ENCODE assay signal across 17 cellular contexts in the genomic region with DNA sequence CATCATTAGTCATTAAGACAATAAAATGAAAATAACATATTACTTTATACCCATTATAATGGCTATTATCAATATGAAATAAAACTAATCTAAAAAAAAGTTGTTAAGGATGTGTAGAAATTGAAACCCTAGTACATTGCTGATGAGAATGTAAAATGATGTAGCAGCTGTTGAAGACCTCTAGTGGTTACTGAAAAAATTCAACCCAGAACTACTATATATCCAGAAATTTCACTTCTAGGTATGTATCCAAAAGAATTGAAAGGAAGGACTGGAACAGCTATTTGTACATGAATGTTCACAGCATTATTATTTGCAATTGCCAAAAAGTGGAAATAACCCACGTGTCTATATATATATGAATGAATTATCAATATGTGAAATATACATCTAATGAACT.
DNase-seq lines count a peak whose midpoint lies in the region; ATAC-seq, FAIRE-seq and TF ChIP-seq lines count a peak whose summit lies in the region.
"Had no signal": no experiment of that assay in that cellular context is flagged by ENCODE, and none has a peak within 500 bp of the region (broad histone marks: within the 10 kb centered on the region; RNA-seq: fewer than 3 reads in every experiment).

No MANE protein-coding gene starts in this region.

- 0% methylated on average over 1 of the region's 1 CpG for WGBS in mammary epithelial cell (ENCODE audit: low coverage, missing lambda C conversion rate)

- POLR2A ChIA-PET in MCF 10A (lab: Yijun Ruan, JAX) = interaction anchor here (0.7 kb wide), 1 partner anchor 769 kb away, joined by 3 read pairs; no protein-coding TSS in a partner anchor

- no peaks in the 10 kb centered on the region for H3K9me3 ChIP-seq in mammary epithelial cell (replicated peaks; ENCODE audit: insufficient read depth, low read length)

- BruUV-seq in MCF 10A (replicated peaks; lab: Mats Ljungman, UMichigan) (no TSS peak), mammary epithelial cell (replicated peaks; lab: Mats Ljungman, UMichigan) (no TSS peak)

- H3K36me3 Mint-ChIP-seq in MCF 10A (ENCODE audit: insufficient read depth, unreplicated experiment) = no peaks in the 10 kb centered on the region
- no peaks in the 10 kb centered on the region for H3K36me3 Mint-ChIP-seq in activated T-helper 17 cell treated with anti-CD3 and anti-CD28 coated beads, Interleukin-2, amount 50 U/mL, for 72 hours (ENCODE audit: low read depth)
- H3K36me3 Mint-ChIP-seq: CD4-positive, alpha-beta memory T cell had no signal

- no peak overlapping the region for H3K27ac Mint-ChIP-seq in MCF 10A (ENCODE audit: low read depth, unreplicated experiment)
- no peak overlapping the region for H3K27ac Mint-ChIP-seq in activated T-helper 17 cell treated with anti-CD3 and anti-CD28 coated beads, Interleukin-2, amount 50 U/mL, for 72 hours
- H3K27ac Mint-ChIP-seq: B cell; CD4-positive, alpha-beta memory T cell had no signal

- H4K20me1 ChIP-seq in mammary epithelial cell (ENCODE audit: insufficient read depth, low read length) = no peaks in the 10 kb centered on the region

- intact Hi-C loops in MCF 10A (cut with micrococcal nuclease) = no loop called here
- intact Hi-C loops in mammary epithelial cell (cut with micrococcal nuclease) = loop anchor here (5.0 kb wide), 1 partner anchor 240 kb away; no protein-coding TSS in a partner anchor

- ATAC-seq in activated T-helper 17 cell treated with anti-CD3 and anti-CD28 coated beads, Interleukin-2, amount 50 U/mL, for 72 hours (replicated peaks) = no peak
- ATAC-seq in GM19397 (IDR thresholded peaks at IDR 0.05; ENCODE audit: unreplicated experiment) = no peak

- CTCF ChIA-PET in MCF 10A (lab: Yijun Ruan, JAX) = interaction anchor here (0.6 to 0.8 kb wide), 3 partner anchors 328 to 335 kb away, joined by 3 read pairs; no protein-coding TSS in a partner anchor
- CTCF ChIA-PET in mammary epithelial cell (lab: Charles Lee; ENCODE audit: low non-redundant PET) = no interaction called here

- H3K27me3 Mint-ChIP-seq in MCF 10A (ENCODE audit: insufficient read depth, unreplicated experiment) = peaks cover 16% of the 10 kb centered on the region
- H3K27me3 Mint-ChIP-seq in activated T-helper 17 cell treated with anti-CD3 and anti-CD28 coated beads, Interleukin-2, amount 50 U/mL, for 72 hours = no peaks in the 10 kb centered on the region
- H3K27me3 Mint-ChIP-seq: B cell; CD4-positive, alpha-beta memory T cell had no signal

- no peak overlapping the region for H3K27ac ChIP-seq in mammary epithelial cell (ENCODE audit: insufficient read depth, low read depth, low read length)

- peaks cover 2% of the 10 kb centered on the region for H3K27me3 ChIP-seq in mammary epithelial cell (ENCODE audit: insufficient read depth, low read length)

- H3K4me3 ChIP-seq in mammary epithelial cell (replicated peaks in 1 of 3; ENCODE audit: insufficient read depth in 1 of 3, low read depth in 2 of 3, low read length in 3 of 3) (no peak overlapping the region), fibroblast of pulmonary artery (replicated peaks; ENCODE audit: low read depth, low read length) (no peak overlapping the region)

- DNase-seq in MCF 10A (ENCODE audit: unreplicated experiment) (no peak), mammary epithelial cell (no peak), RKO (ENCODE audit: low spot score) (peak; percentile 19), fibroblast of pulmonary artery (ENCODE audit: low read depth) (peak; percentile 3), AML-193 (lab: John Stamatoyannopoulos, UW) (no peak), HTR-8/SVneo (ENCODE audit: insufficient read length, low spot score) (no peak)
- DNase-seq: ACHN; CD4-positive, alpha-beta memory T cell; EL; H7; MM.1S; NCI-H1105; NCI-H1694 treated with DMSO at 0.1 percent for 48 hours had no signal

- no peaks in the 10 kb centered on the region for H3K4me1 ChIP-seq in mammary epithelial cell (ENCODE audit: insufficient read depth, low read length)

- no peaks in the 10 kb centered on the region for H3K9me3 Mint-ChIP-seq in MCF 10A (ENCODE audit: unreplicated experiment)
- no peaks in the 10 kb centered on the region for H3K9me3 Mint-ChIP-seq in activated T-helper 17 cell treated with anti-CD3 and anti-CD28 coated beads, Interleukin-2, amount 50 U/mL, for 72 hours
- H3K9me3 Mint-ChIP-seq: CD4-positive, alpha-beta memory T cell had no signal

- H3K4me3 Mint-ChIP-seq in MCF 10A (ENCODE audit: unreplicated experiment) = no peak overlapping the region
- H3K4me3 Mint-ChIP-seq in activated T-helper 17 cell treated with anti-CD3 and anti-CD28 coated beads, Interleukin-2, amount 50 U/mL, for 72 hours = no peak overlapping the region
- H3K4me3 Mint-ChIP-seq: B cell; CD4-positive, alpha-beta memory T cell had no signal

- dilution Hi-C loops in mammary epithelial cell (cut with HindIII; ENCODE audit: low sequenced_read_pairs) = no loop called here

- no peaks in the 10 kb centered on the region for H3K79me2 ChIP-seq in mammary epithelial cell (ENCODE audit: insufficient read depth, low read length)

- FAIRE-seq in HTR-8/SVneo (lab: Jason Lieb, UNC) = no peak
- FAIRE-seq: D721Med had no signal

- TF ChIP-seq CTCF in MCF 10A (IDR thresholded peaks at IDR 0.05; ENCODE audit: unreplicated experiment) = peak; percentile 13
- TF ChIP-seq CTCF in mammary epithelial cell (conservative IDR thresholded peaks at IDR 0.05 in 1 of 2, IDR thresholded peaks at IDR 0.05 in 1 of 2; ENCODE audit: extremely low read depth in 1 of 2, insufficient read depth in 1 of 2, low read depth in 1 of 2, low read length in 2 of 2) = no peak
- TF ChIP-seq CTCF in fibroblast of pulmonary artery (IDR thresholded peaks at IDR 0.05; ENCODE audit: low read length, missing control alignments) = peak; percentile 20

- no peaks in the 10 kb centered on the region for H3K36me3 ChIP-seq in mammary epithelial cell (ENCODE audit: insufficient read depth, low read length)

- in situ Hi-C loops in mammary epithelial cell (cut with MboI; ENCODE audit: low sequenced_read_pairs in 2 of 2) = loop anchor here in 1 of 2 donors (10.0 kb wide), 1 partner anchor 318 kb away; no protein-coding TSS in a partner anchor

- no peaks in the 10 kb centered on the region for H3K4me1 Mint-ChIP-seq in MCF 10A (ENCODE audit: insufficient read depth, unreplicated experiment)
- H3K4me1 Mint-ChIP-seq in activated T-helper 17 cell treated with anti-CD3 and anti-CD28 coated beads, Interleukin-2, amount 50 U/mL, for 72 hours = no peaks in the 10 kb centered on the region
- H3K4me1 Mint-ChIP-seq: B cell; CD4-positive, alpha-beta memory T cell had no signal

- H3K9ac ChIP-seq in mammary epithelial cell (ENCODE audit: insufficient read depth, low read length) = no peak overlapping the region

- no peak overlapping the region for H2AFZ ChIP-seq in mammary epithelial cell (ENCODE audit: low read depth, low read length)

- no peak overlapping the region for H3K4me2 ChIP-seq in mammary epithelial cell (ENCODE audit: insufficient read depth, low read depth, low read length)

Comparison
In these comparisons a context has a peak if more than half of its experiments do, and no peak if none do; other contexts are left out.
1. CTCF ChIP-seq: peak in MCF 10A (single experiment) and fibroblast of pulmonary artery (single experiment); none in mammary epithelial cell (0 of 2).
2. DNase-seq: peak in RKO (single experiment) and fibroblast of pulmonary artery (single experiment); none in MCF 10A (single experiment), mammary epithelial cell (single experiment), AML-193 (0 of 2) and HTR-8/SVneo (single experiment).